1 cellular context compared by ENCODE assay signal in genomic region chr11:111320728-111321568, GRCh38.
TF ChIP-seq lines count a peak whose summit lies in the region.

No MANE protein-coding gene starts in this region.

TF ChIP-seq in HepG2, 621 proteins besides CTCF, POLR2A, EP300 and RAD21 (continued from another document and continues in another):
- TF ChIP-seq DRAP1 (CRISPR knock-in tag; IDR thresholded peaks at IDR 0.05) (peak; percentile 32; the same call in 1 of the 2 replicates), RBAK (CRISPR knock-in tag; IDR thresholded peaks at IDR 0.05) (peak; percentile 86), GPBP1L1 (CRISPR knock-in tag; IDR thresholded peaks at IDR 0.05) (no peak), ZNF761 (CRISPR knock-in tag; conservative IDR thresholded peaks at IDR 0.05) (no peak; the same call in 1 of the 2 replicates), ZMYM4 (CRISPR knock-in tag; IDR thresholded peaks at IDR 0.05) (peak; percentile 69; the same call in 1 of the 2 replicates), CBFB (CRISPR knock-in tag; IDR thresholded peaks at IDR 0.05) (no peak), ZNF556 (CRISPR knock-in tag; IDR thresholded peaks at IDR 0.05; ENCODE audit: borderline replicate concordance) (0 out of 2 replicates have a peak, but pooled peaks have one; percentile 33), ZNF432 (CRISPR knock-in tag; IDR thresholded peaks at IDR 0.05; ENCODE audit: borderline replicate concordance) (no peak), ZBTB43 (CRISPR knock-in tag; conservative IDR thresholded peaks at IDR 0.05) (no peak), TFAP4 (IDR thresholded peaks at IDR 0.05; ENCODE audit: borderline replicate concordance, low read depth) (peak; percentile 14; the same call in 1 of the 2 replicates), HBP1 (CRISPR knock-in tag; IDR thresholded peaks at IDR 0.05; ENCODE audit: low read depth) (no peak), ZNF780A (CRISPR knock-in tag; IDR thresholded peaks at IDR 0.05) (no peak), ARID4A (CRISPR knock-in tag; IDR thresholded peaks at IDR 0.05; ENCODE audit: borderline replicate concordance) (no peak), ISX (CRISPR knock-in tag; conservative IDR thresholded peaks at IDR 0.05) (no peak), MXD4 (CRISPR knock-in tag; IDR thresholded peaks at IDR 0.05) (no peak), ZFP36L2 (CRISPR knock-in tag; IDR thresholded peaks at IDR 0.05) (no peak), ARID5B (CRISPR knock-in tag; IDR thresholded peaks at IDR 0.05) (0 out of 2 replicates have a peak, but pooled peaks have one; percentile 12), KAT7 (CRISPR knock-in tag; IDR thresholded peaks at IDR 0.05; ENCODE audit: borderline replicate concordance) (0 out of 2 replicates have a peak, but pooled peaks have one; percentile 25), ZNF296 (CRISPR knock-in tag; conservative IDR thresholded peaks at IDR 0.05) (no peak), ZNF230 (CRISPR knock-in tag; IDR thresholded peaks at IDR 0.05) (0 out of 2 replicates have a peak, but pooled peaks have one; percentile 49), SOX6 (IDR thresholded peaks at IDR 0.05) (no peak), SOX6 (CRISPR knock-in tag; IDR thresholded peaks at IDR 0.05) (0 out of 2 replicates have a peak, but pooled peaks have one; percentile 28), REXO4 (CRISPR knock-in tag; IDR thresholded peaks at IDR 0.05; ENCODE audit: borderline replicate concordance) (no peak), ZNF282 (IDR thresholded peaks at IDR 0.05; ENCODE audit: partially characterized antibody) (no peak), HINFP (CRISPR knock-in tag; IDR thresholded peaks at IDR 0.05; ENCODE audit: low read depth) (no peak), XRCC5 (optimal IDR thresholded peaks at IDR 0.05; ENCODE audit: low read length) (peak; percentile 28), CHCHD3 (CRISPR knock-in tag; IDR thresholded peaks at IDR 0.05) (no peak), EEA1 (CRISPR knock-in tag; IDR thresholded peaks at IDR 0.05; ENCODE audit: borderline replicate concordance) (no peak), KLF11 (CRISPR knock-in tag; IDR thresholded peaks at IDR 0.05) (no peak), TEF (CRISPR knock-in tag; IDR thresholded peaks at IDR 0.05) (no peak), ZBTB1 (CRISPR knock-in tag; IDR thresholded peaks at IDR 0.05; ENCODE audit: borderline replicate concordance) (no peak), HNRNPL (IDR thresholded peaks at IDR 0.05; ENCODE audit: low read depth, low read length) (no peak), SAFB2 (CRISPR knock-in tag; IDR thresholded peaks at IDR 0.05; ENCODE audit: borderline replicate concordance, low read depth) (no peak), TMF1 (CRISPR knock-in tag; IDR thresholded peaks at IDR 0.05; ENCODE audit: low read depth) (no peak), NFYC (CRISPR knock-in tag; IDR thresholded peaks at IDR 0.05) (no peak), ZNF724P (CRISPR knock-in tag; IDR thresholded peaks at IDR 0.05; ENCODE audit: borderline replicate concordance) (no peak), ARNT (IDR thresholded peaks at IDR 0.05) (no peak), THRA (CRISPR knock-in tag; IDR thresholded peaks at IDR 0.05; ENCODE audit: borderline replicate concordance) (no peak), HMG20A (CRISPR knock-in tag; IDR thresholded peaks at IDR 0.05; ENCODE audit: borderline replicate concordance) (no peak), ZNF180 (CRISPR knock-in tag; IDR thresholded peaks at IDR 0.05; ENCODE audit: borderline replicate concordance, low read depth) (no peak)
